ENCODE assay signal across 8 cellular contexts in the genomic region with DNA sequence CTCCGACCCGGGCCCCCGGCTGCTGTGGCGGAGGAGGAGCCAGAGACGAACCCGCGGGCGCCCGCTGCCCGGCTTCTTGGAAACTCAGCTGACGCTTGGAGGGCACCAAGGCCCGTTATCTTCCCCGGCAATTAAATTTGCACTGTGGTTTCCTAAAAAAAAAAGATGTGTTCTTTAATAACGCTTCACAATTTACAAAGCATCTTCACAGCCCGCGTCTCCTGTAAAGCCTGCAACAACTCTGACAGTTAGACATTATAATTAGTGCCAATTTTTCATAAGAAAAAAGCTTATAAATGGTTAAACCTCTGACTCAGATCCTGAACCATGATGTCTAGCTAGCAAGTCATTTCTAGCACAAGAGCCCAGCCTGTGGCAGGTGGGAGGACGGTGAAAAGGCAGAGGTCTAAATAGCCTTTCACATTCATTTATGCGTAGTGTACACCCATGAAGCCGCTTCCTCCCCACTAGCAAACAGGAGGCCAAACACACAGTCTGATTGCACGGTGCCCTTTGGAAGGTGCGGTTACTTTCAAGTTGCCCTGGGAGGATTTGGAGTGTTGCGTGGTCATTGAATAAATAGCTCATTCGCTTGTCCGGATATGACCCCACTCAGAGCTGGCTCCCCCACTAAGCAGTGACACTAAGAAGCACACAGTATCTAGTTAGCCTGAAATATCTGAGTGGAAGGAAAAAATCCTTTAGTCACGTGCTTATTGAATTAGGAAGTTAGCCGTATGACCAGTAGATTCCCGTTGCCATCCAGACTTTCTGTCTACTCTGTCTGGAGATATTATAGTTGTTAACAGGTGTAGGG. TPM values are rescaled to one million over a fixed set of nuclear protein-coding genes. Genes with fewer than 3 reads are reported as not detected.
DNase-seq lines count a peak whose midpoint lies in the region; ATAC-seq lines count a peak whose summit lies in the region.

No MANE protein-coding gene starts in this region.

- CTCF ChIA-PET in activated CD4-positive, alpha-beta memory T cell treated with anti-CD3 and anti-CD28 coated beads for 36 hours (lab: Charles Lee), result interaction anchor here (0.7 to 3.1 kb wide), 8 partner anchors 35 to 872 kb away, joined by 3 to 15 read pairs (median 4); no protein-coding TSS in a partner anchor

- H3K27ac Mint-ChIP-seq in activated CD4-positive, alpha-beta memory T cell treated with anti-CD3 and anti-CD28 coated beads for 36 hours, result peak overlapping the region; percentile 97
- H3K27ac Mint-ChIP-seq in stimulated activated effector memory CD8-positive, alpha-beta T cell treated with anti-CD3 and anti-CD28 coated beads, Interleukin-12 subunit alpha, Interleukin-12 subunit beta, amount 100 ng/mL, for 72 hours, result peak overlapping the region; percentile 98

- H3K9me3 ChIP-seq in endocrine pancreas (ENCODE audit: control insufficient read depth, low read length), result no peaks in the 10 kb centered on the region
- H3K9me3 ChIP-seq in mononuclear cell (ENCODE audit: low read depth, low read length), result no peaks in the 10 kb centered on the region

- H3K4me3 Mint-ChIP-seq in activated CD4-positive, alpha-beta memory T cell treated with anti-CD3 and anti-CD28 coated beads for 36 hours, result peak overlapping the region; percentile 87
- peak overlapping the region; percentile 80 for H3K4me3 Mint-ChIP-seq in stimulated activated effector memory CD8-positive, alpha-beta T cell treated with anti-CD3 and anti-CD28 coated beads, Interleukin-12 subunit alpha, Interleukin-12 subunit beta, amount 100 ng/mL, for 72 hours

- no peaks in the 10 kb centered on the region for H3K36me3 ChIP-seq in endocrine pancreas (ENCODE audit: control insufficient read depth, insufficient read depth, low read length)

- intact Hi-C loops in activated CD4-positive, alpha-beta memory T cell treated with anti-CD3 and anti-CD28 coated beads for 36 hours (cut with micrococcal nuclease), result loop anchor here (2.0 to 10.0 kb wide), 6 partner anchors 33 to 1669 kb away; partner anchors contain the start of genes DHFR, MSH3 and SCAMP1

- H3K4me1 Mint-ChIP-seq in activated CD4-positive, alpha-beta memory T cell treated with anti-CD3 and anti-CD28 coated beads for 36 hours (ENCODE audit: low read depth), result peaks cover 30% of the 10 kb centered on the region
- peaks cover 23% of the 10 kb centered on the region for H3K4me1 Mint-ChIP-seq in stimulated activated effector memory CD8-positive, alpha-beta T cell treated with anti-CD3 and anti-CD28 coated beads, Interleukin-12 subunit alpha, Interleukin-12 subunit beta, amount 100 ng/mL, for 72 hours

- peak; percentile 32 for DNase-seq in NCI-H510A treated with DMSO at 0.1 percent for 48 hours (lab: John Stamatoyannopoulos, UW)
- DNase-seq in NCI-H510A (lab: John Stamatoyannopoulos, UW), result no peak
- DNase-seq in NCI-H345 (lab: John Stamatoyannopoulos, UW), result peak; percentile 34
- DNase-seq in activated CD4-positive, alpha-beta memory T cell treated with anti-CD3 and anti-CD28 coated beads for 36 hours, result peak; percentile 83
- DNase-seq in stimulated activated effector memory CD8-positive, alpha-beta T cell treated with anti-CD3 and anti-CD28 coated beads, Interleukin-12 subunit alpha, Interleukin-12 subunit beta, amount 100 ng/mL, for 72 hours (ENCODE audit: low spot score in 2 of 2), result peak; percentile 38 to 82

- H3K9ac ChIP-seq in endocrine pancreas (ENCODE audit: control insufficient read depth, insufficient read depth, low read length), result peak overlapping the region; percentile 67

- peaks cover 2% of the 10 kb centered on the region for H3K36me3 Mint-ChIP-seq in activated CD4-positive, alpha-beta memory T cell treated with anti-CD3 and anti-CD28 coated beads for 36 hours
- peaks cover 5% of the 10 kb centered on the region for H3K36me3 Mint-ChIP-seq in stimulated activated effector memory CD8-positive, alpha-beta T cell treated with anti-CD3 and anti-CD28 coated beads, Interleukin-12 subunit alpha, Interleukin-12 subunit beta, amount 100 ng/mL, for 72 hours

- no peaks in the 10 kb centered on the region for H3K27me3 ChIP-seq in endocrine pancreas (ENCODE audit: control insufficient read depth, insufficient read depth, low read length)
- H3K27me3 ChIP-seq in mononuclear cell (ENCODE audit: insufficient read depth, low read length), result no peaks in the 10 kb centered on the region

- H3K4me1 ChIP-seq in endocrine pancreas (ENCODE audit: control insufficient read depth, insufficient read depth, low read length) (peaks cover 8% of the 10 kb centered on the region), mononuclear cell (ENCODE audit: insufficient read depth, low read length) (peaks cover 19% of the 10 kb centered on the region)

- ATAC-seq in HG02884 (IDR thresholded peaks at IDR 0.05; ENCODE audit: unreplicated experiment), result peak; percentile 58
- ATAC-seq in stimulated activated effector memory CD8-positive, alpha-beta T cell treated with anti-CD3 and anti-CD28 coated beads, Interleukin-12 subunit alpha, Interleukin-12 subunit beta, amount 100 ng/mL, for 72 hours, result peak; percentile 90

- no peaks in the 10 kb centered on the region for H3K9me3 Mint-ChIP-seq in activated CD4-positive, alpha-beta memory T cell treated with anti-CD3 and anti-CD28 coated beads for 36 hours
- no peaks in the 10 kb centered on the region for H3K9me3 Mint-ChIP-seq in stimulated activated effector memory CD8-positive, alpha-beta T cell treated with anti-CD3 and anti-CD28 coated beads, Interleukin-12 subunit alpha, Interleukin-12 subunit beta, amount 100 ng/mL, for 72 hours

- H3K27me3 Mint-ChIP-seq in activated CD4-positive, alpha-beta memory T cell treated with anti-CD3 and anti-CD28 coated beads for 36 hours, result no peaks in the 10 kb centered on the region

- POLR2A ChIA-PET in activated CD4-positive, alpha-beta memory T cell treated with anti-CD3 and anti-CD28 coated beads for 36 hours (lab: Charles Lee), result interaction anchor here (0.6 to 1.5 kb wide), 3 partner anchors 250 to 681 kb away, joined by 3 to 6 read pairs (median 3); partner anchors contain the start of genes JMY and SCAMP1

- peak overlapping the region; percentile 75 for H3K4me3 ChIP-seq in endocrine pancreas (ENCODE audit: control insufficient read depth, insufficient read depth, low read length)
- peak overlapping the region; percentile 68 for H3K4me3 ChIP-seq in mononuclear cell (ENCODE audit: low read length)

RNA-seq across cellular contexts. Expression of gene ARSB, which starts 0.5 kb away (rescaled TPM):
- 1 to 10 TPM; 9.3 to 9.9 TPM for total RNA-seq in activated CD4-positive, alpha-beta memory T cell treated with anti-CD3 and anti-CD28 coated beads for 36 hours
- total RNA-seq in mononuclear cell, result 16.2 TPM
